In the genomic region with DNA sequence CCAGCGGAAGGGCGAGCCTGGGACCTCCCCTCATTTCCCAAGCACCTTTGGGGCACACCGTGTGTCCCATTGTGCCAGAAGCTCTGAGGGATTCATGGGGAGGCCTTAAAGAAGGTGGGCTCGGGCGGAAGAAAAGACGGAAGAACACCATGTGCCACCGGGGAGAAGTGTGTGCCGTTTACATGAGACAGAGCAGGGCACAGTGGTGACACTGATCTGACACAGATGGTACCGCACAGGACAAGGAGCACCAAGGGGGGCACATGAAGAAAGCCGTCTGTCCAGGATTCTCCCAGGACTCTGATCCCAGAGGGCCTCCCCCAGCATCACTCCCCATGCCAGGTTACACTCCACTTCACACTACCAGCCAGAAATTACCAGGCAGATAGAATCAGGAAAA, we compare ENCODE assay signal across 28 cellular contexts.
DNase-seq lines count a peak whose midpoint lies in the region; ATAC-seq and TF ChIP-seq lines count a peak whose summit lies in the region.
"Had no signal": no experiment of that assay in that cellular context is flagged by ENCODE, and none has a peak within 500 bp of the region (broad histone marks: within the 10 kb centered on the region; RNA-seq: fewer than 3 reads in every experiment).

No MANE protein-coding gene starts in this region.

- H3K27me3 Mint-ChIP-seq in activated T-cell treated with anti-CD3 and anti-CD28 coated beads, Interleukin-2, amount 50 U/mL, for 72 hours (ENCODE audit: low read depth): no peaks in the 10 kb centered on the region
- H3K27me3 Mint-ChIP-seq in activated T-cell treated with anti-CD3 and anti-CD28 coated beads, Interleukin-2, amount 50 U/mL, for 4 hours (ENCODE audit: low read depth): no peaks in the 10 kb centered on the region
- no peaks in the 10 kb centered on the region for H3K27me3 Mint-ChIP-seq in activated T-helper 17 cell treated with anti-CD3 and anti-CD28 coated beads, Interleukin-2, amount 50 U/mL, for 72 hours
- H3K27me3 Mint-ChIP-seq: B cell; brain; CD8-positive, alpha-beta memory T cell; T-cell had no signal

- H3K4me1 Mint-ChIP-seq in activated T-cell treated with anti-CD3 and anti-CD28 coated beads, Interleukin-2, amount 50 U/mL, for 72 hours (ENCODE audit: low read depth): peaks cover 92% of the 10 kb centered on the region
- H3K4me1 Mint-ChIP-seq in activated T-cell treated with anti-CD3 and anti-CD28 coated beads, Interleukin-2, amount 50 U/mL, for 4 hours (ENCODE audit: low read depth): peaks cover 76% of the 10 kb centered on the region
- peaks cover 67% of the 10 kb centered on the region for H3K4me1 Mint-ChIP-seq in activated T-helper 17 cell treated with anti-CD3 and anti-CD28 coated beads, Interleukin-2, amount 50 U/mL, for 72 hours

- H3K27me3 ChIP-seq in foreskin keratinocyte: no peaks in the 10 kb centered on the region
- H3K27me3 ChIP-seq: esophagus squamous epithelium, SJSA1, upper lobe of left lung had no signal

- ATAC-seq in activated T-cell treated with anti-CD3 and anti-CD28 coated beads, Interleukin-2, amount 50 U/mL, for 72 hours (replicated peaks in 1 of 2): no peak
- ATAC-seq in activated T-cell treated with anti-CD3 and anti-CD28 coated beads, Interleukin-2, amount 50 U/mL, for 4 hours: no peak
- no peak for ATAC-seq in activated T-helper 17 cell treated with anti-CD3 and anti-CD28 coated beads, Interleukin-2, amount 50 U/mL, for 72 hours (replicated peaks)
- no peak for ATAC-seq in foreskin keratinocyte
- no peak for ATAC-seq in HG03039 (IDR thresholded peaks at IDR 0.05; ENCODE audit: unreplicated experiment)
- ATAC-seq: lower lobe of right lung had no signal

- H3K27ac ChIP-seq in RWPE1 (peak overlapping the region; percentile 93), foreskin keratinocyte (peak overlapping the region; percentile 70)
- H3K27ac ChIP-seq: esophagus squamous epithelium, GM23248, lower lobe of right lung, SJSA1, upper lobe of left lung had no signal

- POLR2A ChIA-PET in RWPE1 (lab: Yijun Ruan, JAX; ENCODE audit: low non-redundant PET): no interaction called here

- H3K36me3 Mint-ChIP-seq in activated T-cell treated with anti-CD3 and anti-CD28 coated beads, Interleukin-2, amount 50 U/mL, for 72 hours (ENCODE audit: insufficient read depth in 2 of 2): peaks cover 6 to 35% of the 10 kb centered on the region in 2 donors
- H3K36me3 Mint-ChIP-seq in activated T-cell treated with anti-CD3 and anti-CD28 coated beads, Interleukin-2, amount 50 U/mL, for 4 hours (ENCODE audit: insufficient read depth): peaks cover 41% of the 10 kb centered on the region
- H3K36me3 Mint-ChIP-seq in activated T-helper 17 cell treated with anti-CD3 and anti-CD28 coated beads, Interleukin-2, amount 50 U/mL, for 72 hours (ENCODE audit: low read depth): peaks cover 64% of the 10 kb centered on the region

- peak overlapping the region; percentile 29 for H3K27ac Mint-ChIP-seq in activated T-cell treated with anti-CD3 and anti-CD28 coated beads, Interleukin-2, amount 50 U/mL, for 72 hours
- peak overlapping the region; percentile 78 for H3K27ac Mint-ChIP-seq in activated T-helper 17 cell treated with anti-CD3 and anti-CD28 coated beads, Interleukin-2, amount 50 U/mL, for 72 hours
- H3K27ac Mint-ChIP-seq: B cell, nephron had no signal

- H3K4me1 ChIP-seq in foreskin keratinocyte: peaks cover 25% of the 10 kb centered on the region

- no peak for TF ChIP-seq CTCF in RWPE1 (conservative IDR thresholded peaks at IDR 0.05; ENCODE audit: low read depth)
- no peak for TF ChIP-seq CTCF in foreskin keratinocyte (conservative IDR thresholded peaks at IDR 0.05)

- H3K4me3 Mint-ChIP-seq in activated T-cell treated with anti-CD3 and anti-CD28 coated beads, Interleukin-2, amount 50 U/mL, for 72 hours: peak overlapping the region in 1 of 2 donors; percentile 31
- H3K4me3 Mint-ChIP-seq in activated T-cell treated with anti-CD3 and anti-CD28 coated beads, Interleukin-2, amount 50 U/mL, for 4 hours: no peak overlapping the region
- H3K4me3 Mint-ChIP-seq in activated T-helper 17 cell treated with anti-CD3 and anti-CD28 coated beads, Interleukin-2, amount 50 U/mL, for 72 hours: peak overlapping the region; percentile 87
- H3K4me3 Mint-ChIP-seq: B cell, brain, nephron had no signal

- CTCF ChIA-PET in RWPE1 (lab: Yijun Ruan, JAX): interaction anchor here (1.4 kb wide), 1 partner anchor 45 kb away, joined by 5 read pairs; no protein-coding TSS in a partner anchor

- peaks cover 3 to 6% of the 10 kb centered on the region in 2 donors for H3K9me3 Mint-ChIP-seq in activated T-cell treated with anti-CD3 and anti-CD28 coated beads, Interleukin-2, amount 50 U/mL, for 72 hours
- H3K9me3 Mint-ChIP-seq in activated T-cell treated with anti-CD3 and anti-CD28 coated beads, Interleukin-2, amount 50 U/mL, for 4 hours: no peaks in the 10 kb centered on the region
- no peaks in the 10 kb centered on the region for H3K9me3 Mint-ChIP-seq in activated T-helper 17 cell treated with anti-CD3 and anti-CD28 coated beads, Interleukin-2, amount 50 U/mL, for 72 hours
- H3K9me3 Mint-ChIP-seq: CD8-positive, alpha-beta memory T cell; nephron had no signal

- DNase-seq in activated T-cell treated with anti-CD3 and anti-CD28 coated beads, Interleukin-2, amount 50 U/mL, for 72 hours: no peak
- no peak for DNase-seq in activated T-cell treated with anti-CD3 and anti-CD28 coated beads, Interleukin-2, amount 50 U/mL, for 4 hours
- DNase-seq in RWPE1 (ENCODE audit: low spot score) (no peak), foreskin keratinocyte (no peak), DMS79 (lab: John Stamatoyannopoulos, UW) (no peak), mesenteric fat pad (ENCODE audit: low spot score) (no peak)
- DNase-seq: ACHN; cerebellar nuclear complex; DMS 273 treated with DMSO at 0.1 percent for 48 hours; EL; esophagus squamous epithelium; foreskin melanocyte; GM23248; KBM-7; NCI-H1092 treated with DMSO at 0.1 percent for 48 hours; NCI-H1694 treated with DMSO at 0.1 percent for 48 hours; NCI-H510A; stimulated activated CD4-positive, alpha-beta T cell treated with anti-CD3 and anti-CD28 coated beads, Interleukin-4, amount 100 ng/mL, for 1 hour; T-cell; upper lobe of left lung had no signal
